Comparison of ENCODE assay signal across 11 cellular contexts in genomic region chr13:27712421-27712820, GRCh38.
DNase-seq lines count a peak whose midpoint lies in the region; ATAC-seq, FAIRE-seq and TF ChIP-seq lines count a peak whose summit lies in the region.
"Had no signal": no experiment of that assay in that cellular context is flagged by ENCODE, and none has a peak within 500 bp of the region (broad histone marks: within the 10 kb centered on the region; RNA-seq: fewer than 3 reads in every experiment).

No MANE protein-coding gene starts in this region.

- H3K27me3 ChIP-seq in RWPE2 (ENCODE audit: insufficient read depth, poor library complexity, severe bottlenecking): no peaks in the 10 kb centered on the region

- TF ChIP-seq CTCF in AG09309 (IDR thresholded peaks at IDR 0.05; ENCODE audit: control insufficient read depth, insufficient read depth, low read depth, low read length, missing control alignments) (peak; percentile 10), D721Med (IDR thresholded peaks at IDR 0.05; ENCODE audit: insufficient read depth, missing control alignments) (peak; percentile 73), RWPE2 (IDR thresholded peaks at IDR 0.05; ENCODE audit: poor library complexity, severe bottlenecking) (peak; percentile 5)

- H3K36me3 Mint-ChIP-seq in immature natural killer cell (no peaks in the 10 kb centered on the region), T-helper 17 cell (ENCODE audit: low read depth) (no peaks in the 10 kb centered on the region)
- H3K36me3 Mint-ChIP-seq: activated naive CD4-positive, alpha-beta T cell treated with anti-CD3 and anti-CD28 coated beads, Interleukin-2, amount 50 U/mL, for 24 hours had no signal

- H3K27ac ChIP-seq in RWPE2 (ENCODE audit: poor library complexity, severe bottlenecking): no peak overlapping the region

- H3K27ac Mint-ChIP-seq in immature natural killer cell: no peak overlapping the region
- H3K27ac Mint-ChIP-seq in T-helper 17 cell: no peak overlapping the region
- H3K27ac Mint-ChIP-seq: activated naive CD4-positive, alpha-beta T cell treated with anti-CD3 and anti-CD28 coated beads, Interleukin-2, amount 50 U/mL, for 24 hours had no signal

- H3K27me3 Mint-ChIP-seq in immature natural killer cell (ENCODE audit: low read depth in 3 of 3) (peaks cover under 1 to 13% (median 5%) of the 10 kb centered on the region in 3 donors), T-helper 17 cell (peaks cover 20% of the 10 kb centered on the region)

- no peaks in the 10 kb centered on the region for H3K36me3 ChIP-seq in RWPE2 (ENCODE audit: low read depth)

- ATAC-seq in RWPE2 (ENCODE audit: low read depth) (no peak), GM19023 (IDR thresholded peaks at IDR 0.05; ENCODE audit: unreplicated experiment) (no peak), T-helper 17 cell (no peak)

- no peaks in the 10 kb centered on the region for H3K4me1 ChIP-seq in RWPE2 (ENCODE audit: insufficient read depth, poor library complexity, severe bottlenecking)

- H3K4me1 Mint-ChIP-seq in immature natural killer cell: no peaks in the 10 kb centered on the region
- H3K4me1 Mint-ChIP-seq in T-helper 17 cell: no peaks in the 10 kb centered on the region
- H3K4me1 Mint-ChIP-seq: activated naive CD4-positive, alpha-beta T cell treated with anti-CD3 and anti-CD28 coated beads, Interleukin-2, amount 50 U/mL, for 24 hours had no signal

- H3K4me3 Mint-ChIP-seq in immature natural killer cell (no peak overlapping the region), T-helper 17 cell (no peak overlapping the region)
- H3K4me3 Mint-ChIP-seq: activated naive CD4-positive, alpha-beta T cell treated with anti-CD3 and anti-CD28 coated beads, Interleukin-2, amount 50 U/mL, for 24 hours had no signal

- H3K4me3 ChIP-seq in AG09309 (ENCODE audit: control insufficient read depth, low read depth, low read length) (no peak overlapping the region), RWPE2 (ENCODE audit: severe bottlenecking) (no peak overlapping the region)

- H3K9me3 ChIP-seq in RWPE2 (ENCODE audit: severe bottlenecking) (no peaks in the 10 kb centered on the region), T-helper 17 cell (ENCODE audit: control insufficient read depth, low read length, poor library complexity, severe bottlenecking) (no peaks in the 10 kb centered on the region)

- DNase-seq in AG09309 (ENCODE audit: low read depth) (no peak), D721Med (ENCODE audit: insufficient read length, low spot score) (no peak), RWPE2 (ENCODE audit: low spot score) (no peak), immature natural killer cell (peak in 2 of 3 donors; percentile 6 to 33), T-helper 17 cell (no peak), cortex of kidney (lab: John Stamatoyannopoulos, UW) (no peak), NCI-H2107 treated with DMSO at 0.1 percent for 48 hours (lab: John Stamatoyannopoulos, UW; ENCODE audit: unreplicated experiment) (no peak)
- DNase-seq: SIG-M5 had no signal

- no peaks in the 10 kb centered on the region for H3K9me3 Mint-ChIP-seq in immature natural killer cell
- H3K9me3 Mint-ChIP-seq: activated naive CD4-positive, alpha-beta T cell treated with anti-CD3 and anti-CD28 coated beads, Interleukin-2, amount 50 U/mL, for 24 hours had no signal

- FAIRE-seq in D721Med (lab: Jason Lieb, UNC): no peak
- FAIRE-seq: GM18507 had no signal

Comparison
In these comparisons a context has a peak if more than half of its experiments do, and no peak if none do; other contexts are left out.
1. DNase-seq: peak in immature natural killer cell (2 of 3); none in AG09309 (single experiment), D721Med (single experiment), RWPE2 (single experiment), T-helper 17 cell (0 of 3), cortex of kidney (single experiment) and NCI-H2107 treated with DMSO at 0.1 percent for 48 hours (single experiment).
2. CTCF ChIP-seq: peak in every context shown above with its lines; median percentile 73 in D721Med; 10 in AG09309; 5 in RWPE2.